24 cellular contexts compared by ENCODE assay signal in the genomic region with DNA sequence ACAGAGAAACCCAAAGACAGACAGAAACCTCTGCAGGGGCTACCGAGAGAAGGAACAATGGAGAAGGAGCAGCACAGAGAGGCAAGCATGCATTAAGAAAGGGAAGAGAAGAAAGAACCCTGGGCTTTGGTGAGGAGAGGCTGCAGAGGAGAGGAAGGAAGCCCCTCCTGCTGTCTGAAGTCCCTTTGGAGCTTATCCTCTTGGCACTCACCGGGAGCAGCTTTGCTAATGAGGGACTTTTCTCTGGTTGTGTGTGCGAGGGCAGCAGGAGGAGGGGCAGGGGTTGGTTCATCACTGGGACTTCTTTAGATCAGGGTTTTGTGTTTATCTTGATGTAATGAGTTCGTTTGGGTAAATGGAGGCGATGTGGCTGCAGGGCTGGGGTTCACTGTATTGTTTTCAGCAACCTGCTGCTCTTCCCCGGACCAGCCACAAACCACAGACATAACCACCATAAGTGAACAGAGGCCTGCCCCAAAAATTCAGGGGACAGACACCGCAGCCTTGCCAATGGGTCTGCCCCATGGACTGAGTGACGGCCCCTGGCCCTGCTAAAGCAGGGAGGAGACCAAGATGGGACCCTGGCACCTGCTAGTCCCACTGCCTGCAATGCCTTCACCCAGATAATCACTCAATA.
A peak's percentile ranks its signal among the peaks of the same experiment; 100 is the strongest.
DNase-seq lines count a peak whose midpoint lies in the region; TF ChIP-seq lines count a peak whose summit lies in the region.
"Had no signal": no experiment of that assay in that cellular context is flagged by ENCODE, and none has a peak within 500 bp of the region (broad histone marks: within the 10 kb centered on the region; RNA-seq: fewer than 3 reads in every experiment).

No MANE protein-coding gene starts in this region.

- H3K4me1 ChIP-seq in vagina = no peaks in the 10 kb centered on the region
- H3K4me1 ChIP-seq: SJSA1 had no signal

- DNase-seq in NCI-H1092 treated with DMSO at 0.1 percent for 48 hours (lab: John Stamatoyannopoulos, UW) (peak; percentile 23), NCI-H1092 (lab: John Stamatoyannopoulos, UW) (no peak), NB4 (ENCODE audit: low read depth) (peak; percentile 6), iPS-NIHi7 (ENCODE audit: extremely low spot score) (peak; percentile 29), HuH-7.5 (ENCODE audit: low spot score) (no peak), vagina (ENCODE audit: extremely low spot score in 2 of 2) (no peak)
- DNase-seq in stimulated activated CD4-positive, alpha-beta T cell treated with anti-CD3 and anti-CD28 coated beads, Interleukin-2, amount 100 ng/mL, for 24 hours = no peak
- DNase-seq: CD4-positive, CD25-positive, alpha-beta regulatory T cell; COR-L47; DMS53; KG1; MM.1S; NCI-H1048; NCI-H1436; NCI-H187; NCI-H2081 treated with DMSO at 0.1 percent for 48 hours; NCI-H2171; NCI-H226; NCI-H510A; NCI-H69; Right ventricle myocardium superior; RPMI8226 had no signal

- H3K27me3 ChIP-seq in vagina = no peaks in the 10 kb centered on the region

- TF ChIP-seq POLR2A in NB4 (IDR thresholded peaks at IDR 0.05; ENCODE audit: extremely low read depth, insufficient read length) = no peak
- TF ChIP-seq POLR2A in vagina (IDR thresholded peaks at IDR 0.05) = no peak

- H3K9me3 ChIP-seq in vagina = no peaks in the 10 kb centered on the region
- H3K9me3 ChIP-seq: SJSA1 had no signal

- no peaks in the 10 kb centered on the region for H3K36me3 ChIP-seq in vagina
- H3K36me3 ChIP-seq: SJSA1 had no signal

- H3K27ac ChIP-seq in vagina = no peak overlapping the region
- H3K27ac ChIP-seq: 22Rv1, SJSA1 had no signal

- H3K4me3 ChIP-seq in NB4 (ENCODE audit: low read depth, low read length) (no peak overlapping the region), vagina (no peak overlapping the region)
- H3K4me3 ChIP-seq: SJSA1 had no signal

- TF ChIP-seq CTCF in NB4 (IDR thresholded peaks at IDR 0.05; ENCODE audit: low read depth, low read length) = no peak
- no peak for TF ChIP-seq CTCF in vagina (IDR thresholded peaks at IDR 0.05)

- intact Hi-C loops in vagina (cut with DNase I) = no loop called here

Comparison
In these comparisons a context has a peak if more than half of its experiments do, and no peak if none do; other contexts are left out.
1. DNase-seq: peak in NCI-H1092 treated with DMSO at 0.1 percent for 48 hours (single experiment), NB4 (single experiment) and iPS-NIHi7 (single experiment); none in NCI-H1092 (single experiment), HuH-7.5 (single experiment), vagina (0 of 2) and stimulated activated CD4-positive, alpha-beta T cell treated with anti-CD3 and anti-CD28 coated beads, Interleukin-2, amount 100 ng/mL, for 24 hours (0 of 2).